Comparison of ENCODE assay signal across 1 cellular context in genomic region chr19:45952341-45952690, GRCh38.
TF ChIP-seq lines count a peak whose summit lies in the region.

No MANE protein-coding gene starts in this region.

TF ChIP-seq in HepG2, 621 proteins besides CTCF, POLR2A, EP300 and RAD21:
- 0 out of 2 replicates have a peak, but pooled peaks have one; percentile 9 for TF ChIP-seq ZNF792 (CRISPR knock-in tag; IDR thresholded peaks at IDR 0.05)
- no peak for TF ChIP-seq NFE2 (CRISPR knock-in tag; IDR thresholded peaks at IDR 0.05)
